Comparison of ENCODE assay signal across 21 cellular contexts in the genomic region with DNA sequence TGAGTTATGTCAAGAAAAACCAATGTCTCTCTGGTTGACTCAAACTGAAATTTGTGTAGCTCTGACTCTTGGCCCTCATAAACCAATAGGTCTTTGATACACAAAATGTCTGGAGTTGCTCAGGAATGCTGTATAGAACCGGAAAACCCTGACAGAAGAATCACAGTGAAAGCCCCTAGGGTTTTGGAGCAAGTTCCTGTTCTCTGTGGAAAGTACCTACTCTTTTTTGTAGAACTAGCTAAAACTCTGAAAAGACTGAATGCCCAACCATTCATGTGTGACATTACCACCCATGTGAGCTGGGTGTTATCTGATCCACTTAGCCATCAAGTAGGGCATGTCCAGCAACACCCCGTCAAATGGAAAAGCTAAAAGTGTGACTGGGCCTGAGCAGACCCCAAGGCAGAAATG. TPM values are rescaled to one million over a fixed set of nuclear protein-coding genes. Genes with fewer than 3 reads are reported as not detected.
A peak's percentile ranks its signal among the peaks of the same experiment; 100 is the strongest.
DNase-seq lines count a peak whose midpoint lies in the region; ATAC-seq, FAIRE-seq and TF ChIP-seq lines count a peak whose summit lies in the region.
"Had no signal": no experiment of that assay in that cellular context is flagged by ENCODE, and none has a peak within 500 bp of the region (broad histone marks: within the 10 kb centered on the region; RNA-seq: fewer than 3 reads in every experiment).

No MANE protein-coding gene starts in this region.

- H3K27me3 Mint-ChIP-seq in memory B cell = no peaks in the 10 kb centered on the region
- H3K27me3 Mint-ChIP-seq in stimulated activated naive B cell treated with anti-CD40 and anti-IgM and Interleukin-4, amounts not matched to agents 10 μg/mL and 1 μg/mL and 100 μg/mL, for 72 hours = no peaks in the 10 kb centered on the region

- TF ChIP-seq POLR2A in GM12891 (IDR thresholded peaks at IDR 0.05; ENCODE audit: low read depth, low read length) = no peak

- DNase-seq in GM12891 (ENCODE audit: insufficient read length, low spot score) = no peak
- DNase-seq in NAMALWA (ENCODE audit: low spot score) = peak; percentile 40
- peak in 1 of 2 donors; percentile 33 for DNase-seq in memory B cell (ENCODE audit: low spot score in 2 of 2)
- no peak for DNase-seq in stimulated activated naive B cell treated with anti-CD40 and anti-IgM and Interleukin-4, amounts not matched to agents 10 μg/mL and 1 μg/mL and 100 μg/mL, for 72 hours
- DNase-seq in MG63 = no peak
- DNase-seq: GF-D8, GOT3, Kasumi-1, NCI-H1930, NCI-H2171, NCI-H774, PC-3, SJCRH30 had no signal

- FAIRE-seq in GM12891 (lab: Jason Lieb, UNC) = no peak
- FAIRE-seq: HTR-8/SVneo had no signal

- H3K9me3 Mint-ChIP-seq in memory B cell = no peaks in the 10 kb centered on the region
- peaks cover 4 to 6% of the 10 kb centered on the region in 2 donors for H3K9me3 Mint-ChIP-seq in stimulated activated naive B cell treated with anti-CD40 and anti-IgM and Interleukin-4, amounts not matched to agents 10 μg/mL and 1 μg/mL and 100 μg/mL, for 72 hours
- H3K9me3 Mint-ChIP-seq: CD14-positive monocyte, IgD-negative memory B cell had no signal

- ATAC-seq in memory B cell (ENCODE audit: low read depth) = peak; percentile 88
- ATAC-seq in stimulated activated naive B cell treated with anti-CD40 and anti-IgM and Interleukin-4, amounts not matched to agents 10 μg/mL and 1 μg/mL and 100 μg/mL, for 72 hours (replicated peaks) = peak; percentile 59 to 74
- ATAC-seq in HG03025 (IDR thresholded peaks at IDR 0.05; ENCODE audit: low FRiP score, unreplicated experiment) = no peak
- ATAC-seq in HG03565 (IDR thresholded peaks at IDR 0.05; ENCODE audit: unreplicated experiment) = no peak
- ATAC-seq: PC-3 had no signal

- H3K36me3 Mint-ChIP-seq in memory B cell = no peaks in the 10 kb centered on the region
- H3K36me3 Mint-ChIP-seq in stimulated activated naive B cell treated with anti-CD40 and anti-IgM and Interleukin-4, amounts not matched to agents 10 μg/mL and 1 μg/mL and 100 μg/mL, for 72 hours = peaks cover 6% of the 10 kb centered on the region in 2 donors
- H3K36me3 Mint-ChIP-seq: CD14-positive monocyte, IgD-negative memory B cell had no signal

- no peaks in the 10 kb centered on the region for H3K36me3 ChIP-seq in MG63
- H3K36me3 ChIP-seq: SJCRH30 had no signal

- H3K27ac Mint-ChIP-seq in memory B cell = peak overlapping the region; percentile 75
- H3K27ac Mint-ChIP-seq in stimulated activated naive B cell treated with anti-CD40 and anti-IgM and Interleukin-4, amounts not matched to agents 10 μg/mL and 1 μg/mL and 100 μg/mL, for 72 hours = no peak overlapping the region
- H3K27ac Mint-ChIP-seq: CD14-positive monocyte, IgD-negative memory B cell had no signal

- H3K9me3 ChIP-seq in MG63 = no peaks in the 10 kb centered on the region
- H3K9me3 ChIP-seq: SJCRH30 had no signal

- no peak overlapping the region for H3K4me3 Mint-ChIP-seq in memory B cell
- H3K4me3 Mint-ChIP-seq in stimulated activated naive B cell treated with anti-CD40 and anti-IgM and Interleukin-4, amounts not matched to agents 10 μg/mL and 1 μg/mL and 100 μg/mL, for 72 hours = no peak overlapping the region
- H3K4me3 Mint-ChIP-seq: CD14-positive monocyte had no signal

- peaks cover 71% of the 10 kb centered on the region for H3K4me1 Mint-ChIP-seq in memory B cell
- H3K4me1 Mint-ChIP-seq in stimulated activated naive B cell treated with anti-CD40 and anti-IgM and Interleukin-4, amounts not matched to agents 10 μg/mL and 1 μg/mL and 100 μg/mL, for 72 hours = peaks cover 73 to 96% of the 10 kb centered on the region in 2 donors

- no peak overlapping the region for H3K4me3 ChIP-seq in MG63
- H3K4me3 ChIP-seq: SJCRH30 had no signal

- H3K27me3 ChIP-seq in MG63 = no peaks in the 10 kb centered on the region

TF ChIP-seq in GM12891, 5 proteins besides CTCF, POLR2A, EP300 and RAD21:
- TF ChIP-seq PAX5 (IDR thresholded peaks at IDR 0.05; ENCODE audit: insufficient read depth, low read length, severe bottlenecking) (peak; percentile 68), POLR2AphosphoS5 (IDR thresholded peaks at IDR 0.05; ENCODE audit: low read depth, low read length) (no peak), TAF1 (IDR thresholded peaks at IDR 0.05; ENCODE audit: low read depth, low read length) (no peak), SPI1 (IDR thresholded peaks at IDR 0.05; ENCODE audit: low read depth, low read length) (peak; percentile 35), POU2F2 (IDR thresholded peaks at IDR 0.05; ENCODE audit: low read depth, low read length) (no peak)

RNA-seq across cellular contexts. Expression of a gene that starts 28.8 kb away (rescaled TPM):
- 29.7 TPM for polyA plus RNA-seq in GM12891 (2012; ENCODE audit: low read depth, missing spikeins)
- not detected in 2 replicates for total RNA-seq in MG63 (2014; rRNA removed; shearing (Covaris generic); ENCODE audit: low replicate concordance)
- total RNA-seq: A673, Daoy, NCI-H460, PC-3, SJCRH30 had no signal

RNA-seq across cellular contexts. Expression of a gene that starts 42.5 kb away (rescaled TPM):
- polyA plus RNA-seq in GM12891 (2012; ENCODE audit: low read depth, missing spikeins) = 316 TPM
- not detected in 2 replicates for total RNA-seq in MG63 (2014; rRNA removed; shearing (Covaris generic); ENCODE audit: low replicate concordance)
- total RNA-seq: A673, NCI-H460, PC-3, SJCRH30 had no signal

RNA-seq across cellular contexts. Expression of a gene that starts 44.0 kb away (rescaled TPM):
- 3.3 TPM for polyA plus RNA-seq in GM12891 (2012; ENCODE audit: low read depth, missing spikeins)
- total RNA-seq in MG63 (2014; rRNA removed; shearing (Covaris generic); ENCODE audit: low replicate concordance) = not detected in 2 replicates
- total RNA-seq: Daoy had no signal
- polyA plus RNA-seq: CD14-positive monocyte had no signal

Comparison
In these comparisons a context has a peak if more than half of its experiments do, and no peak if none do; other contexts are left out.
1. ATAC-seq: peak in memory B cell (single experiment) and stimulated activated naive B cell treated with anti-CD40 and anti-IgM and Interleukin-4, amounts not matched to agents 10 μg/mL and 1 μg/mL and 100 μg/mL, for 72 hours (2 of 2); none in HG03025 (single experiment) and HG03565 (single experiment).